Comparison of ENCODE assay signal across 13 cellular contexts in the genomic region with DNA sequence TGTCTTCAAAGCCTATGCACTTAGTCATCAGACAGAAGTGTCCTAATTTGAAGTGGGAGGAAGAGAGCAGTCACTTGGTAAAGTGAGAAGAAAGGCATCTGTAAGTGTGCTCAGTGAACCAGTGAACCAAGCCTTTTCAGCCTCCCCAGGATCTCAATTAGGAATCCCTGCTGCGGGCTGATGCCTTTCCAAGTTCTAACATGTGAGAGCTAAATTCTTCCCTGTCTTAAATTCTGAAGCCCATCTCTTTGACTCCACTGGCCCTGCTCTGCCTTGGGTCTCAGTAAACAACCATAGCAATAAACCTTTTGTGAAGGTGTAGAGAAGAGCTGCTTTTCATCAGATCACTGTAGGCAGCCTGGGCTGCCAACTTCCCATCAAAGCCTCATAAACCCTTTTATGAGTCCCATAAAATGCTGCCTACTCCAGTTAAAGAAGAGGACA.
"Had no signal": no experiment of that assay in that cellular context is flagged by ENCODE, and none has a peak within 500 bp of the region (broad histone marks: within the 10 kb centered on the region; RNA-seq: fewer than 3 reads in every experiment).

No MANE protein-coding gene starts in this region.

- H3K4me3 ChIP-seq: gastroesophageal sphincter, left lung, ovary, skin epidermis, thoracic aorta had no signal

- DNase-seq: activated CD4-positive, alpha-beta T cell treated with anti-CD3 and anti-CD28 coated beads, Interleukin-2, amount 10 ng/mL, durations not matched to agents 7 days and 5 days; activated CD4-positive, CD25-positive, alpha-beta regulatory T cell; activated naive CD4-positive, alpha-beta T cell treated with anti-CD3 and anti-CD28 coated beads, Interleukin-2, amount 10 ng/mL, durations not matched to agents 7 days and 5 days; activated T-cell treated with anti-CD3 and anti-CD28 coated beads for 4 hours; hypothalamus; left lung; ovary; stimulated activated CD4-positive, alpha-beta T cell treated with anti-CD3 and anti-CD28 coated beads, Interleukin-4, amount 100 ng/mL, for 4 hours; stimulated activated naive CD8-positive, alpha-beta T cell treated with anti-CD3 and anti-CD28 coated beads, Interleukin-15, amount 100 ng/mL, for 72 hours had no signal

- H3K27me3 ChIP-seq: gastroesophageal sphincter, left lung, ovary had no signal

- H3K36me3 ChIP-seq: gastroesophageal sphincter, left lung, ovary, thoracic aorta had no signal

- ATAC-seq: activated T-helper 17 cell treated with anti-CD3 and anti-CD28 coated beads, Interleukin-2, amount 50 U/mL, for 72 hours; gastroesophageal sphincter; left lung; stimulated activated naive CD8-positive, alpha-beta T cell treated with anti-CD3 and anti-CD28 coated beads, Interleukin-15, amount 100 ng/mL, for 72 hours had no signal

- H3K9me3 ChIP-seq: ovary, thoracic aorta had no signal

- H3K27ac ChIP-seq: gastroesophageal sphincter, left lung, ovary, skin epidermis, thoracic aorta had no signal

- H3K4me1 ChIP-seq: gastroesophageal sphincter, left lung had no signal
